ENCODE assay signal across 1 cellular context in the genomic region with DNA sequence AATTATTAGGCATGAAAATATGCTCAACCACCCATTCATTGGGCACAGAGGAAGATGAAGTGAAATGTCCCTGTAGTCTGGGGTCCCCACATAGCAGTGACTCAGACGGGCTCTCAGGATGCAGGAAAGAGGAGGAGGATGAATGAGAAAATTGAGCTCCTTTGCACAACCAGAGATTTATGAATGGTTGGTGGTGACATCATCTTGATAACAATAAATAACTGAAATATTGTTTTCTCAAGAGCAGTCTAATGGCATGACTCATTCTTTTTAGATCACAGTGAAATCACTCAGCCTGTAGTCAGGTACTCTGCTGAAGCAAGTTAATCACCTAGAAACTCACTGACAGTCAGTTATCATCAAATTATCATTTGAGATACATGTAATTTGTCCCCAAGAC.
TF ChIP-seq lines count a peak whose summit lies in the region.

No MANE protein-coding gene starts in this region.

TF ChIP-seq in SK-N-SH, 30 proteins besides CTCF, POLR2A, EP300 and RAD21 (continued from another document):
- TF ChIP-seq, protein P1, sequence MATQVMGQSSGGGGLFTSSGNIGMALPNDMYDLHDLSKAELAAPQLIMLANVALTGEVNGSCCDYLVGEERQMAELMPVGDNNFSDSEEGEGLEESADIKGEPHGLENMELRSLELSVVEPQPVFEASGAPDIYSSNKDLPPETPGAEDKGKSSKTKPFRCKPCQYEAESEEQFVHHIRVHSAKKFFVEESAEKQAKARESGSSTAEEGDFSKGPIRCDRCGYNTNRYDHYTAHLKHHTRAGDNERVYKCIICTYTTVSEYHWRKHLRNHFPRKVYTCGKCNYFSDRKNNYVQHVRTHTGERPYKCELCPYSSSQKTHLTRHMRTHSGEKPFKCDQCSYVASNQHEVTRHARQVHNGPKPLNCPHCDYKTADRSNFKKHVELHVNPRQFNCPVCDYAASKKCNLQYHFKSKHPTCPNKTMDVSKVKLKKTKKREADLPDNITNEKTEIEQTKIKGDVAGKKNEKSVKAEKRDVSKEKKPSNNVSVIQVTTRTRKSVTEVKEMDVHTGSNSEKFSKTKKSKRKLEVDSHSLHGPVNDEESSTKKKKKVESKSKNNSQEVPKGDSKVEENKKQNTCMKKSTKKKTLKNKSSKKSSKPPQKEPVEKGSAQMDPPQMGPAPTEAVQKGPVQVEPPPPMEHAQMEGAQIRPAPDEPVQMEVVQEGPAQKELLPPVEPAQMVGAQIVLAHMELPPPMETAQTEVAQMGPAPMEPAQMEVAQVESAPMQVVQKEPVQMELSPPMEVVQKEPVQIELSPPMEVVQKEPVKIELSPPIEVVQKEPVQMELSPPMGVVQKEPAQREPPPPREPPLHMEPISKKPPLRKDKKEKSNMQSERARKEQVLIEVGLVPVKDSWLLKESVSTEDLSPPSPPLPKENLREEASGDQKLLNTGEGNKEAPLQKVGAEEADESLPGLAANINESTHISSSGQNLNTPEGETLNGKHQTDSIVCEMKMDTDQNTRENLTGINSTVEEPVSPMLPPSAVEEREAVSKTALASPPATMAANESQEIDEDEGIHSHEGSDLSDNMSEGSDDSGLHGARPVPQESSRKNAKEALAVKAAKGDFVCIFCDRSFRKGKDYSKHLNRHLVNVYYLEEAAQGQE (IDR thresholded peaks at IDR 0.05; ENCODE audit: low read depth, low read length), result no peak
- TF ChIP-seq TEAD4 (IDR thresholded peaks at IDR 0.05; ENCODE audit: borderline replicate concordance, insufficient read depth) (peak; percentile 43; the same call in 1 of the 2 replicates), PBX3 (IDR thresholded peaks at IDR 0.05) (peak; percentile 77), FOSL2 (IDR thresholded peaks at IDR 0.05; ENCODE audit: borderline replicate concordance, low read depth) (peak; percentile 39; the same call in 1 of the 2 replicates)
TF ChIP-seq in SK-N-SH: peak in this region for 4.
